ENCODE assay signal across 31 cellular contexts in the genomic region with DNA sequence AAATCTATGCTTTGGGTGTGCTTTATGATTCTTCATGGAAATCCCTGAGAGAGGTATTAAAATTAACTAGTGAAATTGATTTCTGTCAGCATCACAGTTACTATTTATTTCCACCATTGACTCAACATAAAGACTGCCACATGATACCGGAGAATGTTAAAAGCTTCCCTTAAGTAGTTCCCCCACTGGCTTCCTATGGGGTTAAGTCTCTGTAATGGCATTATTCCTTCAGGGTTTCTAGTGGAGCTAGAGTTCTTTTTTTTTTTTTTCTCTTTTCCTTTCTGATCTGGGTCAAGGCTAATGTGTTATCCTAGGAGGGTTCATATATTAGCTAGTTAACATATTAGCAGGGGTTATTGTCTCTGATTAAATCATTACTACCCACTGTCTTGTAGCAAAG.
"Had no signal": no experiment of that assay in that cellular context is flagged by ENCODE, and none has a peak within 500 bp of the region (broad histone marks: within the 10 kb centered on the region; RNA-seq: fewer than 3 reads in every experiment).

No MANE protein-coding gene starts in this region.

- H3K4me2 ChIP-seq: hepatocyte had no signal

- H3K9me3 Mint-ChIP-seq: activated CD4-positive, alpha-beta T cell treated with anti-CD3 and anti-CD28 coated beads, Interleukin-2, amount 10 ng/mL, durations not matched to agents 7 days and 5 days; activated naive CD8-positive, alpha-beta T cell treated with anti-CD3 and anti-CD28 coated beads for 36 hours; activated T-helper 2 cell treated with anti-CD3 and anti-CD28 coated beads, Interferon-gamma antibody, Interleukin-2, Interleukin-4, amounts not matched to agents 10 μg/mL and 5 μg/mL and 100 μg/mL, durations not matched to agents 14 hours and 24 hours and 36 hours; WTC11 had no signal

- H3K36me3 ChIP-seq: adrenal gland, esophagus muscularis mucosa, gastroesophageal sphincter, heart right ventricle had no signal

- H3K27ac ChIP-seq: adrenal gland, body of pancreas, esophagus muscularis mucosa, foreskin keratinocyte, gastroesophageal sphincter, heart right ventricle, hepatocyte, VCaP had no signal

- H3K36me3 Mint-ChIP-seq: activated naive CD4-positive, alpha-beta T cell treated with anti-CD3 and anti-CD28 coated beads, Interleukin-2, amount 50 U/mL, for 24 hours; activated naive CD8-positive, alpha-beta T cell treated with anti-CD3 and anti-CD28 coated beads for 36 hours; WTC11 had no signal

- H2AFZ ChIP-seq: hepatocyte had no signal

- H3K4me1 Mint-ChIP-seq: activated CD4-positive, alpha-beta memory T cell treated with anti-CD3 and anti-CD28 coated beads, Interleukin-2, amount 10 ng/mL, durations not matched to agents 7 days and 5 days; activated CD4-positive, alpha-beta T cell treated with anti-CD3 and anti-CD28 coated beads, Interleukin-2, amount 10 ng/mL, durations not matched to agents 7 days and 5 days; activated naive CD4-positive, alpha-beta T cell treated with anti-CD3 and anti-CD28 coated beads, Interleukin-2, amount 50 U/mL, for 24 hours; activated naive CD8-positive, alpha-beta T cell treated with anti-CD3 and anti-CD28 coated beads for 36 hours; activated naive CD8-positive, alpha-beta T cell treated with anti-CD3 and anti-CD28 coated beads, Interleukin-2, amount 50 U/mL, for 24 hours; WTC11 had no signal

- H3K4me3 ChIP-seq: adrenal gland, body of pancreas, esophagus muscularis mucosa, gastroesophageal sphincter, heart right ventricle, hepatocyte had no signal

- ATAC-seq: activated naive CD8-positive, alpha-beta T cell treated with anti-CD3 and anti-CD28 coated beads, Interleukin-2, amount 50 U/mL, for 24 hours; activated T-cell treated with anti-CD3 and anti-CD28 coated beads, Interleukin-2, amount 50 U/mL, for 4 hours; body of pancreas; effector memory CD8-positive, alpha-beta T cell; foreskin keratinocyte; gastroesophageal sphincter; heart right ventricle; WTC11 had no signal

- H3K27ac Mint-ChIP-seq: activated CD4-positive, alpha-beta memory T cell treated with anti-CD3 and anti-CD28 coated beads, Interleukin-2, amount 10 ng/mL, durations not matched to agents 7 days and 5 days; activated CD4-positive, alpha-beta T cell treated with anti-CD3 and anti-CD28 coated beads, Interleukin-2, amount 10 ng/mL, durations not matched to agents 7 days and 5 days; activated naive CD4-positive, alpha-beta T cell treated with anti-CD3 and anti-CD28 coated beads for 36 hours; activated naive CD4-positive, alpha-beta T cell treated with anti-CD3 and anti-CD28 coated beads, Interleukin-2, amount 50 U/mL, for 24 hours; activated naive CD8-positive, alpha-beta T cell treated with anti-CD3 and anti-CD28 coated beads for 36 hours; activated naive CD8-positive, alpha-beta T cell treated with anti-CD3 and anti-CD28 coated beads, Interleukin-2, amount 50 U/mL, for 24 hours; activated T-helper 1 cell treated with anti-CD3 and anti-CD28 coated beads, Interleukin-12 subunit alpha, Interleukin-12 subunit beta, Interleukin-2, Interleukin-4 antibody, amounts not matched to agents 30 ng/mL and 10 ng/mL and 1 ng/mL, durations not matched to agents 14 hours and 24 hours and 36 hours; activated T-helper 2 cell treated with anti-CD3 and anti-CD28 coated beads, Interferon-gamma antibody, Interleukin-2, Interleukin-4, amounts not matched to agents 10 μg/mL and 5 μg/mL and 100 μg/mL, durations not matched to agents 14 hours and 24 hours and 36 hours; effector memory CD8-positive, alpha-beta T cell; WTC11 had no signal

- H3K4me3 Mint-ChIP-seq: activated CD4-positive, alpha-beta memory T cell treated with anti-CD3 and anti-CD28 coated beads, Interleukin-2, amount 10 ng/mL, durations not matched to agents 7 days and 5 days; activated CD4-positive, alpha-beta T cell treated with anti-CD3 and anti-CD28 coated beads, Interleukin-2, amount 10 ng/mL, durations not matched to agents 7 days and 5 days; activated naive CD4-positive, alpha-beta T cell treated with anti-CD3 and anti-CD28 coated beads for 36 hours; activated naive CD4-positive, alpha-beta T cell treated with anti-CD3 and anti-CD28 coated beads, Interleukin-2, amount 50 U/mL, for 24 hours; activated naive CD8-positive, alpha-beta T cell treated with anti-CD3 and anti-CD28 coated beads for 36 hours; activated naive CD8-positive, alpha-beta T cell treated with anti-CD3 and anti-CD28 coated beads, Interleukin-2, amount 50 U/mL, for 24 hours; activated T-cell treated with anti-CD3 and anti-CD28 coated beads, Interleukin-2, amount 50 U/mL, for 4 hours; activated T-helper 1 cell treated with anti-CD3 and anti-CD28 coated beads, Interleukin-12 subunit alpha, Interleukin-12 subunit beta, Interleukin-2, Interleukin-4 antibody, amounts not matched to agents 30 ng/mL and 10 ng/mL and 1 ng/mL, durations not matched to agents 14 hours and 24 hours and 36 hours; effector memory CD8-positive, alpha-beta T cell; WTC11 had no signal

- DNase-seq: activated CD4-positive, alpha-beta memory T cell treated with anti-CD3 and anti-CD28 coated beads, Interleukin-2, amount 10 ng/mL, durations not matched to agents 7 days and 5 days; activated CD4-positive, alpha-beta T cell treated with anti-CD3 and anti-CD28 coated beads for 1 hour; activated CD4-positive, alpha-beta T cell treated with anti-CD3 and anti-CD28 coated beads for 4 hours; activated CD4-positive, alpha-beta T cell treated with anti-CD3 and anti-CD28 coated beads, Interleukin-2, amount 10 ng/mL, durations not matched to agents 7 days and 5 days; activated CD4-positive, alpha-beta T cell treated with anti-CD3 and anti-CD28 coated beads, Interleukin-2, amount 50 U/mL, for 4 hours; activated effector memory CD4-positive, alpha-beta T cell treated with anti-CD3 and anti-CD28 coated beads, Interleukin-2, amount 50 U/mL, for 16 hours; activated naive CD4-positive, alpha-beta T cell treated with anti-CD3 and anti-CD28 coated beads for 36 hours; activated naive CD8-positive, alpha-beta T cell treated with anti-CD3 and anti-CD28 coated beads for 36 hours; activated naive CD8-positive, alpha-beta T cell treated with anti-CD3 and anti-CD28 coated beads, Interleukin-2, amount 50 U/mL, for 24 hours; activated T-cell treated with anti-CD3 and anti-CD28 coated beads, Interleukin-2, amount 50 U/mL, for 4 hours; adrenal gland; amygdala; aorta; body of pancreas; caudate nucleus; cortex of kidney; dermis blood vessel endothelial cell; effector CD4-positive, alpha-beta T cell; effector memory CD8-positive, alpha-beta T cell; erythroblast; foreskin keratinocyte; heart right ventricle; T-helper 2 cell had no signal

- H3K79me2 ChIP-seq: hepatocyte had no signal

- H3K27me3 Mint-ChIP-seq: activated CD4-positive, alpha-beta memory T cell treated with anti-CD3 and anti-CD28 coated beads, Interleukin-2, amount 10 ng/mL, durations not matched to agents 7 days and 5 days; activated CD4-positive, alpha-beta T cell treated with anti-CD3 and anti-CD28 coated beads, Interleukin-2, amount 10 ng/mL, durations not matched to agents 7 days and 5 days; activated naive CD4-positive, alpha-beta T cell treated with anti-CD3 and anti-CD28 coated beads, Interleukin-2, amount 50 U/mL, for 24 hours; activated naive CD8-positive, alpha-beta T cell treated with anti-CD3 and anti-CD28 coated beads for 36 hours; activated naive CD8-positive, alpha-beta T cell treated with anti-CD3 and anti-CD28 coated beads, Interleukin-2, amount 50 U/mL, for 24 hours; effector memory CD8-positive, alpha-beta T cell had no signal

- H3K9me3 ChIP-seq: adrenal gland, body of pancreas, esophagus muscularis mucosa, gastroesophageal sphincter, heart right ventricle had no signal

- H3K27me3 ChIP-seq: adrenal gland, body of pancreas, esophagus muscularis mucosa, foreskin keratinocyte, gastroesophageal sphincter, heart right ventricle, hepatocyte had no signal
